Comparison of ENCODE assay signal across 27 cellular contexts in the genomic region with DNA sequence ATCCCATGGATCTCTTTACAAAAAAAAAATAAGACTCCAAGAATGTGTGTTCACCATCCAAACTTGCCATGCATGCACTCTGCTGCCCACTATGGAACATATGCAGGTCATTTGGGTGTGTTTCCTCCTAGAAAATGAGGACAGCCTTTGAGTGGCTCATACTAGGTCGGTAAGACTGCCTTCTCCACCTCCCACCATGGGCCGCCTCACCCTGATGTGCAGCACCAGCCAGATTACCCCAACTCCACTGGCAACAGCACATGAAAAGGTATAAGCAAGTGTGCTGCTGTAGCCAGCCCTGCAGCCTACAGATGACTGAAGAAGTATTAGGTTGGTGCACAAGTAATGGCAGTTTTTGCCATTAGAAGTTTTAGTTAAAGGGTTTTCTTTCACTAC.
DNase-seq lines count a peak whose midpoint lies in the region; ATAC-seq, FAIRE-seq and TF ChIP-seq lines count a peak whose summit lies in the region.
"Had no signal": no experiment of that assay in that cellular context is flagged by ENCODE, and none has a peak within 500 bp of the region (broad histone marks: within the 10 kb centered on the region; RNA-seq: fewer than 3 reads in every experiment).

No MANE protein-coding gene starts in this region.

- H3K27me3 Mint-ChIP-seq in nephron progenitor cell (ENCODE audit: low read depth, poor library complexity), result peaks cover 5% of the 10 kb centered on the region
- H3K27me3 Mint-ChIP-seq: naive B cell; stimulated activated naive B cell treated with anti-CD40 and anti-IgM and Interleukin-4, amounts not matched to agents 10 μg/mL and 1 μg/mL and 100 μg/mL, for 72 hours; T-cell had no signal

- peaks cover 22% of the 10 kb centered on the region for H3K4me1 Mint-ChIP-seq in nephron progenitor cell
- H3K4me1 Mint-ChIP-seq: T-cell had no signal

- H3K27me3 ChIP-seq in left ventricle myocardium inferior (ENCODE audit: low read depth) (no peaks in the 10 kb centered on the region), upper lobe of right lung (no peaks in the 10 kb centered on the region), breast epithelium (no peaks in the 10 kb centered on the region)
- H3K27me3 ChIP-seq: colonic mucosa, suprapubic skin had no signal

- DNase-seq in left ventricle myocardium inferior (no peak), cardiac septum (ENCODE audit: low spot score) (no peak), ecto neural progenitor cell (ENCODE audit: low spot score) (peak; percentile 39), nephron progenitor cell (no peak), upper lobe of right lung (no peak), C1 segment of cervical spinal cord (lab: John Stamatoyannopoulos, UW) (no peak), breast epithelium (ENCODE audit: low spot score in 2 of 2) (no peak), kidney (no peak)
- DNase-seq: activated CD4-positive, alpha-beta T cell treated with anti-CD3 and anti-CD28 coated beads, Interleukin-2, amount 50 U/mL, for 48 hours; activated CD4-positive, CD25-positive, alpha-beta regulatory T cell; activated naive CD4-positive, alpha-beta T cell treated with Interleukin-2 at 50 U/mL for 16 hours; CD8-positive, alpha-beta T cell; colonic mucosa; foreskin fibroblast; left colon; naive B cell; NCI-H1092; NCI-H526 treated with DMSO at 0.1 percent for 48 hours; stimulated activated CD4-positive, alpha-beta T cell treated with anti-CD3 and anti-CD28 coated beads, Interleukin-15, amount 100 ng/mL, for 24 hours; stimulated activated naive B cell treated with anti-CD40 and anti-IgM and Interleukin-4, amounts not matched to agents 10 μg/mL and 1 μg/mL and 100 μg/mL, for 72 hours; T-cell had no signal

- no peak for FAIRE-seq in kidney (lab: Jason Lieb, UNC)
- FAIRE-seq: bronchial epithelial cell, GM12892, H54, urothelium cell line had no signal

- H3K27ac ChIP-seq in left ventricle myocardium inferior (replicated peaks) (peak overlapping the region; percentile 10), upper lobe of right lung (no peak overlapping the region), breast epithelium (no peak overlapping the region), kidney (ENCODE audit: low read depth in 2 of 2, low read length in 2 of 2) (no peak overlapping the region)
- H3K27ac ChIP-seq: colonic mucosa, suprapubic skin had no signal

- no peak overlapping the region for H3K4me3 ChIP-seq in left ventricle myocardium inferior
- no peak overlapping the region for H3K4me3 ChIP-seq in upper lobe of right lung
- no peak overlapping the region for H3K4me3 ChIP-seq in breast epithelium
- H3K4me3 ChIP-seq in kidney (ENCODE audit: low read length in 2 of 2), result no peak overlapping the region
- H3K4me3 ChIP-seq: colonic mucosa, suprapubic skin had no signal

- TF ChIP-seq CTCF in left ventricle myocardium inferior (IDR thresholded peaks at IDR 0.05; ENCODE audit: borderline replicate concordance), result no peak
- no peak for TF ChIP-seq CTCF in nephron progenitor cell (IDR thresholded peaks at IDR 0.05)
- no peak for TF ChIP-seq CTCF in upper lobe of right lung (IDR thresholded peaks at IDR 0.05)
- no peak for TF ChIP-seq CTCF in breast epithelium (IDR thresholded peaks at IDR 0.05)
- TF ChIP-seq CTCF in kidney (IDR thresholded peaks at IDR 0.05; ENCODE audit: borderline replicate concordance, extremely low read depth, insufficient read depth), result no peak

- H3K9me3 ChIP-seq in left ventricle myocardium inferior (replicated peaks) (no peaks in the 10 kb centered on the region), upper lobe of right lung (no peaks in the 10 kb centered on the region), breast epithelium (no peaks in the 10 kb centered on the region), kidney (ENCODE audit: control insufficient read depth in 1 of 2, low read length in 2 of 2) (no peaks in the 10 kb centered on the region)
- H3K9me3 ChIP-seq: colonic mucosa, suprapubic skin had no signal

- H3K4me1 ChIP-seq in left ventricle myocardium inferior (no peaks in the 10 kb centered on the region), upper lobe of right lung (no peaks in the 10 kb centered on the region), breast epithelium (no peaks in the 10 kb centered on the region), kidney (ENCODE audit: control insufficient read depth in 1 of 2, insufficient read depth in 1 of 2, low read depth in 1 of 2, low read length in 2 of 2) (peaks cover 0 to 3% of the 10 kb centered on the region in 2 donors)
- H3K4me1 ChIP-seq: colonic mucosa, suprapubic skin had no signal

- no peaks in the 10 kb centered on the region for H3K9me3 Mint-ChIP-seq in nephron progenitor cell
- H3K9me3 Mint-ChIP-seq: CD8-positive, alpha-beta T cell; naive B cell; stimulated activated naive B cell treated with anti-CD40 and anti-IgM and Interleukin-4, amounts not matched to agents 10 μg/mL and 1 μg/mL and 100 μg/mL, for 72 hours; T-cell had no signal

- TF ChIP-seq POLR2A in breast epithelium (IDR thresholded peaks at IDR 0.05), result no peak

- H3K36me3 Mint-ChIP-seq in nephron progenitor cell (ENCODE audit: low read depth), result peaks cover 29% of the 10 kb centered on the region

- no peak overlapping the region for H3K9ac ChIP-seq in kidney (ENCODE audit: low read length in 2 of 2)

- H3K36me3 ChIP-seq in left ventricle myocardium inferior (peaks cover 16% of the 10 kb centered on the region), upper lobe of right lung (peaks cover 6% of the 10 kb centered on the region), breast epithelium (no peaks in the 10 kb centered on the region), kidney (ENCODE audit: control insufficient read depth in 1 of 2, insufficient read depth in 2 of 2, low read length in 2 of 2) (peaks cover 0 to 2% of the 10 kb centered on the region in 2 donors)
- H3K36me3 ChIP-seq: colonic mucosa had no signal

- peak overlapping the region; percentile 68 for H3K27ac Mint-ChIP-seq in nephron progenitor cell
- H3K27ac Mint-ChIP-seq: CD8-positive, alpha-beta T cell; naive B cell; stimulated activated naive B cell treated with anti-CD40 and anti-IgM and Interleukin-4, amounts not matched to agents 10 μg/mL and 1 μg/mL and 100 μg/mL, for 72 hours; T-cell had no signal

- intact Hi-C loops in left ventricle myocardium inferior (cut with micrococcal nuclease) (no loop called here), cardiac septum (cut with DNase I) (no loop called here), upper lobe of right lung (cut with DNase I) (no loop called here), breast epithelium (cut with DNase I; ENCODE audit: low total_unique reads) (no loop called here), kidney (cut with DNase I) (no loop called here)

- no peak overlapping the region for H3K4me3 Mint-ChIP-seq in nephron progenitor cell
- H3K4me3 Mint-ChIP-seq: CD8-positive, alpha-beta T cell; stimulated activated naive B cell treated with anti-CD40 and anti-IgM and Interleukin-4, amounts not matched to agents 10 μg/mL and 1 μg/mL and 100 μg/mL, for 72 hours; T-cell had no signal

- ATAC-seq in upper lobe of right lung, result peak; percentile 22
- ATAC-seq: CD8-positive, alpha-beta T cell; esophagus mucosa; left colon; stimulated activated naive B cell treated with anti-CD40 and anti-IgM and Interleukin-4, amounts not matched to agents 10 μg/mL and 1 μg/mL and 100 μg/mL, for 72 hours; T-cell had no signal
